ENCODE assay signal across 1 cellular context in the genomic region with DNA sequence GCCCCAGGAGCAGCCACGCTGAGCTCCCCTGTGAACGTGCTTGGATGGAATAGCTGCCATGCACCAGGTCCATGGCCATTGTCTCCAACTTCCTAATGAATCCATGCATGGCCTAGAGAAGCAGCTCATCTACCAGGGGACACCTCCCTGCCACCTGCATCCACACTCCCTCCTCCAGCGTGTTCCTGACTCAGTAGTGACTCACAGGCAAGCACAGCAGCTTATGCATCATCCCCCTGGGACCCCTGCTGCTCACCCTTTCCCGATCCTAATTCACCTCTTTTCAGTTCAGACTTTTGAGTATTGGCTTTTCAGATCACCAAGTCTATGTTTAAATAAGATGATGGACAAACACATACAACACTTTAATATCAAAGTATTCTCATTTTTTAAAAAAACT.
TF ChIP-seq lines count a peak whose summit lies in the region.

No MANE protein-coding gene starts in this region.

TF ChIP-seq in H1, 55 proteins besides CTCF, POLR2A, EP300 and RAD21:
- TF ChIP-seq, protein P1, sequence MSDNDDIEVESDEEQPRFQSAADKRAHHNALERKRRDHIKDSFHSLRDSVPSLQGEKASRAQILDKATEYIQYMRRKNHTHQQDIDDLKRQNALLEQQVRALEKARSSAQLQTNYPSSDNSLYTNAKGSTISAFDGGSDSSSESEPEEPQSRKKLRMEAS (IDR thresholded peaks at IDR 0.05), result no peak
- TF ChIP-seq BACH1 (IDR thresholded peaks at IDR 0.05; ENCODE audit: low read length), result no peak
- TF ChIP-seq, protein P2, sequence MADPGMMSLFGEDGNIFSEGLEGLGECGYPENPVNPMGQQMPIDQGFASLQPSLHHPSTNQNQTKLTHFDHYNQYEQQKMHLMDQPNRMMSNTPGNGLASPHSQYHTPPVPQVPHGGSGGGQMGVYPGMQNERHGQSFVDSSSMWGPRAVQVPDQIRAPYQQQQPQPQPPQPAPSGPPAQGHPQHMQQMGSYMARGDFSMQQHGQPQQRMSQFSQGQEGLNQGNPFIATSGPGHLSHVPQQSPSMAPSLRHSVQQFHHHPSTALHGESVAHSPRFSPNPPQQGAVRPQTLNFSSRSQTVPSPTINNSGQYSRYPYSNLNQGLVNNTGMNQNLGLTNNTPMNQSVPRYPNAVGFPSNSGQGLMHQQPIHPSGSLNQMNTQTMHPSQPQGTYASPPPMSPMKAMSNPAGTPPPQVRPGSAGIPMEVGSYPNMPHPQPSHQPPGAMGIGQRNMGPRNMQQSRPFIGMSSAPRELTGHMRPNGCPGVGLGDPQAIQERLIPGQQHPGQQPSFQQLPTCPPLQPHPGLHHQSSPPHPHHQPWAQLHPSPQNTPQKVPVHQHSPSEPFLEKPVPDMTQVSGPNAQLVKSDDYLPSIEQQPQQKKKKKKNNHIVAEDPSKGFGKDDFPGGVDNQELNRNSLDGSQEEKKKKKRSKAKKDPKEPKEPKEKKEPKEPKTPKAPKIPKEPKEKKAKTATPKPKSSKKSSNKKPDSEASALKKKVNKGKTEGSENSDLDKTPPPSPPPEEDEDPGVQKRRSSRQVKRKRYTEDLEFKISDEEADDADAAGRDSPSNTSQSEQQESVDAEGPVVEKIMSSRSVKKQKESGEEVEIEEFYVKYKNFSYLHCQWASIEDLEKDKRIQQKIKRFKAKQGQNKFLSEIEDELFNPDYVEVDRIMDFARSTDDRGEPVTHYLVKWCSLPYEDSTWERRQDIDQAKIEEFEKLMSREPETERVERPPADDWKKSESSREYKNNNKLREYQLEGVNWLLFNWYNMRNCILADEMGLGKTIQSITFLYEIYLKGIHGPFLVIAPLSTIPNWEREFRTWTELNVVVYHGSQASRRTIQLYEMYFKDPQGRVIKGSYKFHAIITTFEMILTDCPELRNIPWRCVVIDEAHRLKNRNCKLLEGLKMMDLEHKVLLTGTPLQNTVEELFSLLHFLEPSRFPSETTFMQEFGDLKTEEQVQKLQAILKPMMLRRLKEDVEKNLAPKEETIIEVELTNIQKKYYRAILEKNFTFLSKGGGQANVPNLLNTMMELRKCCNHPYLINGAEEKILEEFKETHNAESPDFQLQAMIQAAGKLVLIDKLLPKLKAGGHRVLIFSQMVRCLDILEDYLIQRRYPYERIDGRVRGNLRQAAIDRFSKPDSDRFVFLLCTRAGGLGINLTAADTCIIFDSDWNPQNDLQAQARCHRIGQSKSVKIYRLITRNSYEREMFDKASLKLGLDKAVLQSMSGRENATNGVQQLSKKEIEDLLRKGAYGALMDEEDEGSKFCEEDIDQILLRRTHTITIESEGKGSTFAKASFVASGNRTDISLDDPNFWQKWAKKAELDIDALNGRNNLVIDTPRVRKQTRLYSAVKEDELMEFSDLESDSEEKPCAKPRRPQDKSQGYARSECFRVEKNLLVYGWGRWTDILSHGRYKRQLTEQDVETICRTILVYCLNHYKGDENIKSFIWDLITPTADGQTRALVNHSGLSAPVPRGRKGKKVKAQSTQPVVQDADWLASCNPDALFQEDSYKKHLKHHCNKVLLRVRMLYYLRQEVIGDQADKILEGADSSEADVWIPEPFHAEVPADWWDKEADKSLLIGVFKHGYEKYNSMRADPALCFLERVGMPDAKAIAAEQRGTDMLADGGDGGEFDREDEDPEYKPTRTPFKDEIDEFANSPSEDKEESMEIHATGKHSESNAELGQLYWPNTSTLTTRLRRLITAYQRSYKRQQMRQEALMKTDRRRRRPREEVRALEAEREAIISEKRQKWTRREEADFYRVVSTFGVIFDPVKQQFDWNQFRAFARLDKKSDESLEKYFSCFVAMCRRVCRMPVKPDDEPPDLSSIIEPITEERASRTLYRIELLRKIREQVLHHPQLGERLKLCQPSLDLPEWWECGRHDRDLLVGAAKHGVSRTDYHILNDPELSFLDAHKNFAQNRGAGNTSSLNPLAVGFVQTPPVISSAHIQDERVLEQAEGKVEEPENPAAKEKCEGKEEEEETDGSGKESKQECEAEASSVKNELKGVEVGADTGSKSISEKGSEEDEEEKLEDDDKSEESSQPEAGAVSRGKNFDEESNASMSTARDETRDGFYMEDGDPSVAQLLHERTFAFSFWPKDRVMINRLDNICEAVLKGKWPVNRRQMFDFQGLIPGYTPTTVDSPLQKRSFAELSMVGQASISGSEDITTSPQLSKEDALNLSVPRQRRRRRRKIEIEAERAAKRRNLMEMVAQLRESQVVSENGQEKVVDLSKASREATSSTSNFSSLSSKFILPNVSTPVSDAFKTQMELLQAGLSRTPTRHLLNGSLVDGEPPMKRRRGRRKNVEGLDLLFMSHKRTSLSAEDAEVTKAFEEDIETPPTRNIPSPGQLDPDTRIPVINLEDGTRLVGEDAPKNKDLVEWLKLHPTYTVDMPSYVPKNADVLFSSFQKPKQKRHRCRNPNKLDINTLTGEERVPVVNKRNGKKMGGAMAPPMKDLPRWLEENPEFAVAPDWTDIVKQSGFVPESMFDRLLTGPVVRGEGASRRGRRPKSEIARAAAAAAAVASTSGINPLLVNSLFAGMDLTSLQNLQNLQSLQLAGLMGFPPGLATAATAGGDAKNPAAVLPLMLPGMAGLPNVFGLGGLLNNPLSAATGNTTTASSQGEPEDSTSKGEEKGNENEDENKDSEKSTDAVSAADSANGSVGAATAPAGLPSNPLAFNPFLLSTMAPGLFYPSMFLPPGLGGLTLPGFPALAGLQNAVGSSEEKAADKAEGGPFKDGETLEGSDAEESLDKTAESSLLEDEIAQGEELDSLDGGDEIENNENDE (IDR thresholded peaks at IDR 0.05; ENCODE audit: insufficient replicate concordance, low read length), result no peak
- no peak for TF ChIP-seq POLR2AphosphoS5 (IDR thresholded peaks at IDR 0.05; ENCODE audit: low read depth, low read length)
- no peak for TF ChIP-seq RBBP5 (IDR thresholded peaks at IDR 0.05; ENCODE audit: borderline replicate concordance, low read depth, low read length)
- TF ChIP-seq NRF1 (IDR thresholded peaks at IDR 0.05; ENCODE audit: low read depth, low read length), result no peak
- no peak for TF ChIP-seq SP2 (IDR thresholded peaks at IDR 0.05; ENCODE audit: low read length)
- TF ChIP-seq, protein P3, sequence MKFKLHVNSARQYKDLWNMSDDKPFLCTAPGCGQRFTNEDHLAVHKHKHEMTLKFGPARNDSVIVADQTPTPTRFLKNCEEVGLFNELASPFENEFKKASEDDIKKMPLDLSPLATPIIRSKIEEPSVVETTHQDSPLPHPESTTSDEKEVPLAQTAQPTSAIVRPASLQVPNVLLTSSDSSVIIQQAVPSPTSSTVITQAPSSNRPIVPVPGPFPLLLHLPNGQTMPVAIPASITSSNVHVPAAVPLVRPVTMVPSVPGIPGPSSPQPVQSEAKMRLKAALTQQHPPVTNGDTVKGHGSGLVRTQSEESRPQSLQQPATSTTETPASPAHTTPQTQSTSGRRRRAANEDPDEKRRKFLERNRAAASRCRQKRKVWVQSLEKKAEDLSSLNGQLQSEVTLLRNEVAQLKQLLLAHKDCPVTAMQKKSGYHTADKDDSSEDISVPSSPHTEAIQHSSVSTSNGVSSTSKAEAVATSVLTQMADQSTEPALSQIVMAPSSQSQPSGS (IDR thresholded peaks at IDR 0.05; ENCODE audit: low read length), result no peak
- no peak for TF ChIP-seq TAF7 (optimal IDR thresholded peaks at IDR 0.05; ENCODE audit: borderline replicate concordance, low read depth, low read length)
- TF ChIP-seq SRF (IDR thresholded peaks at IDR 0.05; ENCODE audit: low read depth, low read length), result no peak
- TF ChIP-seq TAF1 (IDR thresholded peaks at IDR 0.05; ENCODE audit: low read depth, low read length), result no peak
- no peak for TF ChIP-seq SIRT6 (IDR thresholded peaks at IDR 0.05; ENCODE audit: low read length)
- no peak for TF ChIP-seq EGR1 (IDR thresholded peaks at IDR 0.05; ENCODE audit: borderline replicate concordance, low read depth, low read length)
- TF ChIP-seq CREB1 (IDR thresholded peaks at IDR 0.05), result no peak
- no peak for TF ChIP-seq PHF8 (conservative IDR thresholded peaks at IDR 0.05; ENCODE audit: low read depth, low read length)
- no peak for TF ChIP-seq TCF12 (IDR thresholded peaks at IDR 0.05; ENCODE audit: low read depth, low read length)
- TF ChIP-seq RFX5 (IDR thresholded peaks at IDR 0.05; ENCODE audit: borderline replicate concordance, low read depth, low read length), result no peak
- no peak for TF ChIP-seq SAP30 (IDR thresholded peaks at IDR 0.05; ENCODE audit: insufficient read depth, insufficient replicate concordance, low read length)
- TF ChIP-seq, protein P4, sequence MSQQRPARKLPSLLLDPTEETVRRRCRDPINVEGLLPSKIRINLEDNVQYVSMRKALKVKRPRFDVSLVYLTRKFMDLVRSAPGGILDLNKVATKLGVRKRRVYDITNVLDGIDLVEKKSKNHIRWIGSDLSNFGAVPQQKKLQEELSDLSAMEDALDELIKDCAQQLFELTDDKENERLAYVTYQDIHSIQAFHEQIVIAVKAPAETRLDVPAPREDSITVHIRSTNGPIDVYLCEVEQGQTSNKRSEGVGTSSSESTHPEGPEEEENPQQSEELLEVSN (IDR thresholded peaks at IDR 0.05), result no peak
- no peak for TF ChIP-seq GABPA (IDR thresholded peaks at IDR 0.05; ENCODE audit: borderline replicate concordance, insufficient read depth, low read length)
